ENCODE assay signal across 14 cellular contexts in the genomic region with DNA sequence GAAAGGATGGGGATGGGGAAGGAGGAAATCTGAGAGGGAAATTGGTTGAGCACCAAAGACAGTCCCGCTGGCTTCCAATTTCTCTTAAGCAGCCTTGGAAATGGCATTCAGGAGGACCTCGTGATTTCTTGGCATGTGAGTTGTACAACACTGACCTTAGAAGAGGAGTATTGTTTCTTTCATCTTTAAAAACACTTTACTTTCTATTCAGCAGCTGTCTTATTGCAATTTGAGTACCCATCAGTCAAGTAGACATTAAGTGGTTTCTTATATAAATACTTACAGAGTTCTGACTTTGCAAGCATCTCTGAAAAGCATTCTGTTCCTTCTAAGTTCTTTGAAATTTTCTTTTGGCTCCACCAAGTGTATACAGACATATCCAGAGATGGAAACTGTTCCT.
A peak's percentile ranks its signal among the peaks of the same experiment; 100 is the strongest.
DNase-seq lines count a peak whose midpoint lies in the region; ATAC-seq and TF ChIP-seq lines count a peak whose summit lies in the region.
"Had no signal": no experiment of that assay in that cellular context is flagged by ENCODE, and none has a peak within 500 bp of the region (broad histone marks: within the 10 kb centered on the region; RNA-seq: fewer than 3 reads in every experiment).

No MANE protein-coding gene starts in this region.

- no peak for ATAC-seq in GM18861 (IDR thresholded peaks at IDR 0.05; ENCODE audit: unreplicated experiment)
- ATAC-seq: CD8-positive, alpha-beta T cell; GM23338 had no signal

- no peaks in the 10 kb centered on the region for H3K4me1 ChIP-seq in mesenchymal stem cell (ENCODE audit: control insufficient read depth, insufficient read depth, low read depth, low read length)
- H3K4me1 ChIP-seq in vagina: no peaks in the 10 kb centered on the region
- H3K4me1 ChIP-seq in ascending aorta: no peaks in the 10 kb centered on the region

- no peak overlapping the region for H3K14ac ChIP-seq in mesenchymal stem cell (ENCODE audit: low read length in 2 of 2)

- H3K27ac ChIP-seq in mesenchymal stem cell (ENCODE audit: low read length, poor library complexity, severe bottlenecking): no peak overlapping the region
- peak overlapping the region; percentile 14 for H3K27ac ChIP-seq in vagina
- no peak overlapping the region for H3K27ac ChIP-seq in ascending aorta
- H3K27ac ChIP-seq: 22Rv1, HL-60 had no signal

- H3K27me3 ChIP-seq in mesenchymal stem cell (ENCODE audit: control insufficient read depth in 1 of 2, insufficient read depth in 1 of 2, low read length in 2 of 2) (no peaks in the 10 kb centered on the region), vagina (no peaks in the 10 kb centered on the region), ascending aorta (no peaks in the 10 kb centered on the region)

- H3K9me3 ChIP-seq in mesenchymal stem cell (ENCODE audit: control insufficient read depth, low read length) (no peaks in the 10 kb centered on the region), vagina (no peaks in the 10 kb centered on the region), ascending aorta (no peaks in the 10 kb centered on the region)
- H3K9me3 ChIP-seq: Caco-2 had no signal

- no peak overlapping the region for H3K4me2 ChIP-seq in mesenchymal stem cell (ENCODE audit: low read length, poor library complexity, severe bottlenecking)
- H3K4me2 ChIP-seq: GM23338 had no signal

- no peak for TF ChIP-seq POLR2A in vagina (IDR thresholded peaks at IDR 0.05)

- no peak overlapping the region for H3K23ac ChIP-seq in mesenchymal stem cell (ENCODE audit: low read length in 2 of 2)

- intact Hi-C loops in vagina (cut with DNase I): no loop called here
- intact Hi-C loops in ascending aorta (cut with DNase I): no loop called here

- no peak overlapping the region for H2AFZ ChIP-seq in mesenchymal stem cell (ENCODE audit: low read depth, low read length)
- H2AFZ ChIP-seq: GM23338 had no signal

- no peak overlapping the region for H3K18ac ChIP-seq in mesenchymal stem cell (ENCODE audit: low read depth in 1 of 2, low read length in 2 of 2)

- DNase-seq in DMS53 (lab: John Stamatoyannopoulos, UW) (peak; percentile 69), DMS53 treated with DMSO at 0.1 percent for 48 hours (lab: John Stamatoyannopoulos, UW; ENCODE audit: unreplicated experiment) (no peak), fibroblast of villous mesenchyme (ENCODE audit: low read depth) (peak; percentile 4), mesenchymal stem cell (peak; percentile 23), vagina (ENCODE audit: extremely low spot score in 2 of 2) (peak in 1 of 2 donors; percentile 42), ascending aorta (ENCODE audit: low spot score in 2 of 2) (no peak), NCI-H345 treated with DMSO at 0.1 percent for 48 hours (lab: John Stamatoyannopoulos, UW; ENCODE audit: unreplicated experiment) (no peak)
- DNase-seq: Caco-2; CD8-positive, alpha-beta T cell; H7 had no signal

- H4K91ac ChIP-seq in mesenchymal stem cell (ENCODE audit: low read length): no peak overlapping the region

- H2BK15ac ChIP-seq in mesenchymal stem cell (ENCODE audit: low read depth, poor library complexity, severe bottlenecking): no peak overlapping the region

- TF ChIP-seq CTCF in fibroblast of villous mesenchyme (IDR thresholded peaks at IDR 0.05; ENCODE audit: insufficient read depth, low read depth, low read length) (no peak), vagina (IDR thresholded peaks at IDR 0.05) (no peak), ascending aorta (IDR thresholded peaks at IDR 0.05) (no peak)

- no peak overlapping the region for H2AK5ac ChIP-seq in mesenchymal stem cell (ENCODE audit: low read length, severe bottlenecking)

- no peaks in the 10 kb centered on the region for H3K36me3 ChIP-seq in mesenchymal stem cell (ENCODE audit: control insufficient read depth in 1 of 2, insufficient read depth in 2 of 2, low read depth in 1 of 2, low read length in 2 of 2)
- H3K36me3 ChIP-seq in vagina: no peaks in the 10 kb centered on the region
- H3K36me3 ChIP-seq in ascending aorta: no peaks in the 10 kb centered on the region

- no peak overlapping the region for H2BK120ac ChIP-seq in mesenchymal stem cell (ENCODE audit: low read depth, low read length)

- H3K79me1 ChIP-seq in mesenchymal stem cell (replicated peaks; ENCODE audit: low read length, poor library complexity, severe bottlenecking): no peaks in the 10 kb centered on the region

- no peak overlapping the region for H3K4ac ChIP-seq in mesenchymal stem cell (ENCODE audit: low read depth in 1 of 2, low read length in 2 of 2)

- no peak overlapping the region for H3K9ac ChIP-seq in mesenchymal stem cell (ENCODE audit: low read length)

- H4K8ac ChIP-seq in mesenchymal stem cell (ENCODE audit: low read length): no peak overlapping the region

- WGBS in mesenchymal stem cell: no CpG with 5 or more reads among the region's 2 CpGs

- H3K4me3 ChIP-seq in fibroblast of villous mesenchyme (ENCODE audit: low read depth, low read length) (no peak overlapping the region), mesenchymal stem cell (ENCODE audit: insufficient read depth in 1 of 2, low read depth in 1 of 2, low read length in 2 of 2) (no peak overlapping the region), vagina (no peak overlapping the region), ascending aorta (no peak overlapping the region)
- H3K4me3 ChIP-seq: GM23338 had no signal

- H2BK12ac ChIP-seq in mesenchymal stem cell (ENCODE audit: low read length in 2 of 2): no peak overlapping the region

- H2BK5ac ChIP-seq in mesenchymal stem cell (ENCODE audit: low read depth, low read length, poor library complexity, severe bottlenecking): no peak overlapping the region

Comparison
In these comparisons a context has a peak if more than half of its experiments do, and no peak if none do; other contexts are left out.
1. DNase-seq: peak in DMS53 (single experiment), fibroblast of villous mesenchyme (single experiment) and mesenchymal stem cell (single experiment); none in DMS53 treated with DMSO at 0.1 percent for 48 hours (single experiment), ascending aorta (0 of 2) and NCI-H345 treated with DMSO at 0.1 percent for 48 hours (single experiment).